ENCODE assay signal across 12 cellular contexts in genomic region chr1:44328767-44329416, GRCh38. TPM values are rescaled to one million over a fixed set of nuclear protein-coding genes. Genes with fewer than 3 reads are reported as not detected.
DNase-seq lines count a peak whose midpoint lies in the region; ATAC-seq and TF ChIP-seq lines count a peak whose summit lies in the region.
"Had no signal": no experiment of that assay in that cellular context is flagged by ENCODE, and none has a peak within 500 bp of the region (broad histone marks: within the 10 kb centered on the region; RNA-seq: fewer than 3 reads in every experiment).

No MANE protein-coding gene starts in this region.

- H3K4me2 ChIP-seq in HCT116 (ENCODE audit: low read length): peak overlapping the region; percentile 65

- H3K4me1 ChIP-seq in HCT116 (ENCODE audit: control insufficient read depth in 1 of 2, insufficient read depth in 2 of 2, low read length in 2 of 2) (peaks cover 28 to 31% of the 10 kb centered on the region in 2 experiments), SJSA1 (replicated peaks) (peaks cover 27% of the 10 kb centered on the region), thoracic aorta (ENCODE audit: control insufficient read depth in 1 of 2, low read depth in 2 of 2) (peaks cover 10 to 28% of the 10 kb centered on the region in 2 donors)

- H3K27me3 ChIP-seq in HCT116 (ENCODE audit: insufficient read depth, low read length) (no peaks in the 10 kb centered on the region), SJSA1 (replicated peaks) (no peaks in the 10 kb centered on the region), thoracic aorta (replicated peaks; ENCODE audit: insufficient read depth) (no peaks in the 10 kb centered on the region)

- RAD21 ChIA-PET in HCT116 (lab: Charles Lee; ENCODE audit: low non-redundant PET in 1 of 2, low total read pairs in 2 of 2, uncharacterized antibody in 2 of 2, unreplicated experiment in 2 of 2): no interaction called here

- ATAC-seq in HCT116 (no peak), thoracic aorta (ENCODE audit: insufficient number of reproducible peaks, low FRiP score, low read depth) (no peak), GM19467 (IDR thresholded peaks at IDR 0.05; ENCODE audit: unreplicated experiment) (no peak)

- no peaks in the 10 kb centered on the region; the same call in 1 of the 2 replicates for H4K20me1 ChIP-seq in HCT116 (ENCODE audit: insufficient read depth)

- intact Hi-C loops in HCT116 (cut with micrococcal nuclease): no loop called here

- no peak overlapping the region for H3K4me3 ChIP-seq in HCT116 (replicated peaks in 1 of 2; ENCODE audit: low read depth in 1 of 2, low read length in 2 of 2)
- no peak overlapping the region for H3K4me3 ChIP-seq in SJSA1
- H3K4me3 ChIP-seq in fibroblast of the aortic adventitia (ENCODE audit: low read depth, low read length): no peak overlapping the region
- no peak overlapping the region for H3K4me3 ChIP-seq in thoracic aorta

- CTCF ChIA-PET in HCT116 (lab: Charles Lee): interaction anchor here (1.5 to 1.7 kb wide), 2 partner anchors 9 to 11 kb away, joined by 4 to 7 read pairs; no protein-coding TSS in a partner anchor

- no peak overlapping the region for H2AFZ ChIP-seq in HCT116 (ENCODE audit: low read depth, low read length, poor library complexity, severe bottlenecking)
- H2AFZ ChIP-seq: parathyroid adenoma had no signal

- H3K9me2 ChIP-seq in HCT116 (ENCODE audit: insufficient read depth): no peaks in the 10 kb centered on the region

- POLR2A ChIA-PET in HCT116 (lab: Charles Lee): interaction anchor here (1.0 kb wide), 1 partner anchor 374 kb away, joined by 3 read pairs; no protein-coding TSS in a partner anchor

- H3K79me2 ChIP-seq in HCT116 (ENCODE audit: insufficient read depth, low read length): peaks cover 17% of the 10 kb centered on the region

- TF ChIP-seq CTCF in HCT116 (IDR thresholded peaks at IDR 0.05 in 2 of 3, conservative IDR thresholded peaks at IDR 0.05 in 1 of 3; ENCODE audit: borderline replicate concordance in 1 of 3, insufficient read depth in 1 of 3, low read depth in 2 of 3, low read length in 2 of 3) (no peak), fibroblast of the aortic adventitia (IDR thresholded peaks at IDR 0.05; ENCODE audit: insufficient read depth, low read length) (no peak), thoracic aorta (IDR thresholded peaks at IDR 0.05) (no peak)

- no peak for TF ChIP-seq RAD21 in HCT116 (IDR thresholded peaks at IDR 0.05; ENCODE audit: low read depth)

- H3K9ac ChIP-seq in HCT116 (ENCODE audit: low read length): peak overlapping the region; percentile 29; the same call in 1 of the 2 replicates
- H3K9ac ChIP-seq: parathyroid adenoma had no signal

- no peak for DNase-seq in HCT116 (ENCODE audit: low read depth, low spot score)
- DNase-seq in SJSA1 (ENCODE audit: low read depth in 1 of 2, low spot score in 2 of 2): peak in 1 of 2 experiments; percentile 7
- DNase-seq in fibroblast of the aortic adventitia (ENCODE audit: low read depth): peak; percentile 13
- no peak for DNase-seq in thoracic aorta (ENCODE audit: low spot score)
- DNase-seq in DMS 273 (lab: John Stamatoyannopoulos, UW; ENCODE audit: unreplicated experiment): no peak
- DNase-seq in cortex of kidney (lab: John Stamatoyannopoulos, UW): no peak
- DNase-seq: activated effector memory CD4-positive, alpha-beta T cell treated with anti-CD3 and anti-CD28 coated beads, Interleukin-2, amount 50 U/mL, for 16 hours; CD4-positive, alpha-beta T cell; GF-D8; NCI-H2227 treated with DMSO at 0.1 percent for 48 hours had no signal

- H3K36me3 ChIP-seq in HCT116 (ENCODE audit: control insufficient read depth in 1 of 2, insufficient read depth in 2 of 2, low read length in 2 of 2) (no peaks in the 10 kb centered on the region; a peak in 1 of 4 replicates), SJSA1 (peaks cover 9% of the 10 kb centered on the region; the same call in 1 of the 2 replicates), thoracic aorta (peaks cover 5% of the 10 kb centered on the region)

- H3K9me3 ChIP-seq in HCT116 (ENCODE audit: control insufficient read depth in 1 of 2, insufficient read depth in 1 of 2, low read depth in 1 of 2, low read length in 2 of 2): no peaks in the 10 kb centered on the region
- H3K9me3 ChIP-seq in SJSA1 (replicated peaks): no peaks in the 10 kb centered on the region
- H3K9me3 ChIP-seq in thoracic aorta: no peaks in the 10 kb centered on the region

- TF ChIP-seq POLR2A in HCT116 (IDR thresholded peaks at IDR 0.05; ENCODE audit: borderline replicate concordance, extremely low read depth, insufficient read depth, insufficient read length): no peak

- no peak overlapping the region for H3K27ac ChIP-seq in HCT116 (ENCODE audit: low read depth, low read length)
- peak overlapping the region; percentile 74 for H3K27ac ChIP-seq in SJSA1
- peak overlapping the region; percentile 57 to 77 for H3K27ac ChIP-seq in thoracic aorta
- H3K27ac ChIP-seq: parathyroid adenoma had no signal

- BruUV-seq in HCT116 (replicated peaks; lab: Mats Ljungman, UMichigan): no TSS peak

TF ChIP-seq in HCT116, 20 proteins besides CTCF, POLR2A, EP300 and RAD21:
- TF ChIP-seq EZH2phosphoT487 (IDR thresholded peaks at IDR 0.05; ENCODE audit: borderline replicate concordance) (no peak), FOSL1 (IDR thresholded peaks at IDR 0.05; ENCODE audit: low read depth) (no peak), CEBPB (IDR thresholded peaks at IDR 0.05; ENCODE audit: low read depth) (no peak), ELF1 (IDR thresholded peaks at IDR 0.05; ENCODE audit: borderline replicate concordance, low read depth) (no peak), POLR2AphosphoS5 (IDR thresholded peaks at IDR 0.05; ENCODE audit: low read depth, low read length) (no peak), CBX3 (IDR thresholded peaks at IDR 0.05; ENCODE audit: low read depth) (no peak), EGR1 (IDR thresholded peaks at IDR 0.05; ENCODE audit: low read depth) (no peak), YY1 (IDR thresholded peaks at IDR 0.05; ENCODE audit: extremely low read depth, insufficient replicate concordance, low read depth, low read length) (no peak), SRF (IDR thresholded peaks at IDR 0.05; ENCODE audit: low read depth) (no peak)
- TF ChIP-seq, protein P1, sequence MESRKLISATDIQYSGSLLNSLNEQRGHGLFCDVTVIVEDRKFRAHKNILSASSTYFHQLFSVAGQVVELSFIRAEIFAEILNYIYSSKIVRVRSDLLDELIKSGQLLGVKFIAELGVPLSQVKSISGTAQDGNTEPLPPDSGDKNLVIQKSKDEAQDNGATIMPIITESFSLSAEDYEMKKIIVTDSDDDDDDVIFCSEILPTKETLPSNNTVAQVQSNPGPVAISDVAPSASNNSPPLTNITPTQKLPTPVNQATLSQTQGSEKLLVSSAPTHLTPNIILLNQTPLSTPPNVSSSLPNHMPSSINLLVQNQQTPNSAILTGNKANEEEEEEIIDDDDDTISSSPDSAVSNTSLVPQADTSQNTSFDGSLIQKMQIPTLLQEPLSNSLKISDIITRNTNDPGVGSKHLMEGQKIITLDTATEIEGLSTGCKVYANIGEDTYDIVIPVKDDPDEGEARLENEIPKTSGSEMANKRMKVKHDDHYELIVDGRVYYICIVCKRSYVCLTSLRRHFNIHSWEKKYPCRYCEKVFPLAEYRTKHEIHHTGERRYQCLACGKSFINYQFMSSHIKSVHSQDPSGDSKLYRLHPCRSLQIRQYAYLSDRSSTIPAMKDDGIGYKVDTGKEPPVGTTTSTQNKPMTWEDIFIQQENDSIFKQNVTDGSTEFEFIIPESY (IDR thresholded peaks at IDR 0.05; ENCODE audit: extremely low read depth, insufficient replicate concordance, low read length): no peak
- TF ChIP-seq, protein P2, sequence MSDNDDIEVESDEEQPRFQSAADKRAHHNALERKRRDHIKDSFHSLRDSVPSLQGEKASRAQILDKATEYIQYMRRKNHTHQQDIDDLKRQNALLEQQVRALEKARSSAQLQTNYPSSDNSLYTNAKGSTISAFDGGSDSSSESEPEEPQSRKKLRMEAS (IDR thresholded peaks at IDR 0.05): no peak
- TF ChIP-seq, protein P3, sequence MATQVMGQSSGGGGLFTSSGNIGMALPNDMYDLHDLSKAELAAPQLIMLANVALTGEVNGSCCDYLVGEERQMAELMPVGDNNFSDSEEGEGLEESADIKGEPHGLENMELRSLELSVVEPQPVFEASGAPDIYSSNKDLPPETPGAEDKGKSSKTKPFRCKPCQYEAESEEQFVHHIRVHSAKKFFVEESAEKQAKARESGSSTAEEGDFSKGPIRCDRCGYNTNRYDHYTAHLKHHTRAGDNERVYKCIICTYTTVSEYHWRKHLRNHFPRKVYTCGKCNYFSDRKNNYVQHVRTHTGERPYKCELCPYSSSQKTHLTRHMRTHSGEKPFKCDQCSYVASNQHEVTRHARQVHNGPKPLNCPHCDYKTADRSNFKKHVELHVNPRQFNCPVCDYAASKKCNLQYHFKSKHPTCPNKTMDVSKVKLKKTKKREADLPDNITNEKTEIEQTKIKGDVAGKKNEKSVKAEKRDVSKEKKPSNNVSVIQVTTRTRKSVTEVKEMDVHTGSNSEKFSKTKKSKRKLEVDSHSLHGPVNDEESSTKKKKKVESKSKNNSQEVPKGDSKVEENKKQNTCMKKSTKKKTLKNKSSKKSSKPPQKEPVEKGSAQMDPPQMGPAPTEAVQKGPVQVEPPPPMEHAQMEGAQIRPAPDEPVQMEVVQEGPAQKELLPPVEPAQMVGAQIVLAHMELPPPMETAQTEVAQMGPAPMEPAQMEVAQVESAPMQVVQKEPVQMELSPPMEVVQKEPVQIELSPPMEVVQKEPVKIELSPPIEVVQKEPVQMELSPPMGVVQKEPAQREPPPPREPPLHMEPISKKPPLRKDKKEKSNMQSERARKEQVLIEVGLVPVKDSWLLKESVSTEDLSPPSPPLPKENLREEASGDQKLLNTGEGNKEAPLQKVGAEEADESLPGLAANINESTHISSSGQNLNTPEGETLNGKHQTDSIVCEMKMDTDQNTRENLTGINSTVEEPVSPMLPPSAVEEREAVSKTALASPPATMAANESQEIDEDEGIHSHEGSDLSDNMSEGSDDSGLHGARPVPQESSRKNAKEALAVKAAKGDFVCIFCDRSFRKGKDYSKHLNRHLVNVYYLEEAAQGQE (IDR thresholded peaks at IDR 0.05; ENCODE audit: low read depth): no peak

RNA-seq across cellular contexts. Expression of gene ERI3, which starts 26.2 kb away (rescaled TPM):
- total RNA-seq in HCT116 (2021; ENCODE audit: unreplicated experiment) (74.2 TPM), fibroblast of the aortic adventitia (ENCODE audit: low replicate concordance) (50.0 and 64.3 TPM in 2 replicates), thoracic aorta (10 to 100 TPM; 41.5 to 96.3 TPM)
- polyA plus RNA-seq in HCT116 (2012): 58.1 and 63.1 TPM in 2 replicates
- total RNA-seq in SJSA1 (2014; rRNA removed; shearing (Covaris generic)): 64.6 and 68.9 TPM in 2 replicates
